Comparison of ENCODE assay signal across 9 cellular contexts in the genomic region with DNA sequence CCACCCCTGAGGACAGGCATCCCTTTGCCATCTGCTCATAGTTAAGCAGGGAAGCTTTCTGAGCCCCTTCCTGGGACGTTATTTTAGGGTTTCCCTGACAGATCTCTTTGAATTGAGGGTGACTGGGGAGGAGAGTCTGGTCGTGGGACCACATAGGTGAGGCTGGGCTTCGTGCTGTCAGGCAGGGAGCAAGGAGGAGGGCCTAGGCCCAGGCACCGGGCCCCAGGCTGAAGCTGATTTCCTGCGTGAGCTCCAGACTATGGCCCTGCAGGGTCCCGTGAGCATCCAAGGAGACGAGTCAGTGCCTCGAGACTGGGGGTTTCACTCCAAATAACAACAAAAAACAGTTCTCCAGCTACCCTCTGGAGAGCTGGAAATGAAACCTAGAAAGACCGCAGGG.
DNase-seq lines count a peak whose midpoint lies in the region; ATAC-seq lines count a peak whose summit lies in the region.
"Had no signal": no experiment of that assay in that cellular context is flagged by ENCODE, and none has a peak within 500 bp of the region (broad histone marks: within the 10 kb centered on the region; RNA-seq: fewer than 3 reads in every experiment).

No MANE protein-coding gene starts in this region.

- no peaks in the 10 kb centered on the region for H3K9me3 Mint-ChIP-seq in IgD-negative memory B cell
- H3K9me3 Mint-ChIP-seq: activated CD4-positive, alpha-beta T cell treated with anti-CD3 and anti-CD28 coated beads, Interleukin-2, amount 10 ng/mL, durations not matched to agents 24 days and 14 days had no signal

- peaks cover 15 to 32% (median 27%) of the 10 kb centered on the region in 3 donors for H3K4me1 Mint-ChIP-seq in IgD-negative memory B cell

- H3K36me3 ChIP-seq in mesodermal cell (ENCODE audit: control insufficient read depth, insufficient read depth, low read length) (peaks cover 24% of the 10 kb centered on the region), thymus (ENCODE audit: control insufficient read depth, insufficient read depth) (peaks cover 6% of the 10 kb centered on the region)

- peak overlapping the region; percentile 56 to 88 (median 88) for H3K27ac Mint-ChIP-seq in IgD-negative memory B cell

- intact Hi-C loops in left colon (cut with DNase I, micrococcal nuclease): loop anchor here in 1 of 2 donors (10.0 kb wide), 1 partner anchor 61 kb away; a partner anchor contains a TSS

- H3K4me1 ChIP-seq in mesodermal cell (ENCODE audit: control insufficient read depth, insufficient read depth, low read length, poor library complexity, severe bottlenecking) (peaks cover 26% of the 10 kb centered on the region), thymus (ENCODE audit: control insufficient read depth, insufficient read depth, low read length) (peaks cover 5% of the 10 kb centered on the region)

- H3K4me3 ChIP-seq in mesodermal cell (ENCODE audit: extremely low read depth, insufficient read depth, low read length, poor library complexity, severe bottlenecking) (no peak overlapping the region), thymus (ENCODE audit: low read length) (no peak overlapping the region)

- H3K4me3 Mint-ChIP-seq in IgD-negative memory B cell: peak overlapping the region in 2 of 4 donors; percentile 17 to 41

- H3K9me3 ChIP-seq in mesodermal cell (ENCODE audit: control insufficient read depth, low read length): no peaks in the 10 kb centered on the region
- H3K9me3 ChIP-seq in thymus (ENCODE audit: control insufficient read depth): no peaks in the 10 kb centered on the region

- ATAC-seq in left colon (no peak), GM19351 (IDR thresholded peaks at IDR 0.05; ENCODE audit: unreplicated experiment) (no peak), GM18858 (IDR thresholded peaks at IDR 0.05; ENCODE audit: unreplicated experiment) (no peak)

- no peaks in the 10 kb centered on the region for H3K27me3 Mint-ChIP-seq in IgD-negative memory B cell
- H3K27me3 Mint-ChIP-seq: activated CD4-positive, alpha-beta T cell treated with anti-CD3 and anti-CD28 coated beads, Interleukin-2, amount 10 ng/mL, durations not matched to agents 24 days and 14 days had no signal

- peak; percentile 29 for DNase-seq in dermis blood vessel endothelial cell
- no peak for DNase-seq in left colon
- no peak for DNase-seq in stimulated activated CD4-positive, alpha-beta T cell treated with anti-CD3 and anti-CD28 coated beads, Interleukin-4, amount 100 ng/mL, for 24 hours

- no peaks in the 10 kb centered on the region for H3K27me3 ChIP-seq in thymus (ENCODE audit: control insufficient read depth, insufficient read depth)

- peak overlapping the region; percentile 98 for H3K27ac ChIP-seq in mesodermal cell (ENCODE audit: low read depth, low read length, severe bottlenecking)
- H3K27ac ChIP-seq in thymus (ENCODE audit: low read depth): peak overlapping the region; percentile 19

- peaks cover 9% of the 10 kb centered on the region for H3K36me3 Mint-ChIP-seq in IgD-negative memory B cell

- WGBS in mesodermal cell (ENCODE audit: insufficient coverage in 2 of 2), 2 experiments: 32 to 33% methylated on average over 6 of the region's 9 CpGs
- 88% methylated on average over 9 of the region's 9 CpGs for WGBS in thymus
